Comparison of ENCODE assay signal across 14 cellular contexts in the genomic region with DNA sequence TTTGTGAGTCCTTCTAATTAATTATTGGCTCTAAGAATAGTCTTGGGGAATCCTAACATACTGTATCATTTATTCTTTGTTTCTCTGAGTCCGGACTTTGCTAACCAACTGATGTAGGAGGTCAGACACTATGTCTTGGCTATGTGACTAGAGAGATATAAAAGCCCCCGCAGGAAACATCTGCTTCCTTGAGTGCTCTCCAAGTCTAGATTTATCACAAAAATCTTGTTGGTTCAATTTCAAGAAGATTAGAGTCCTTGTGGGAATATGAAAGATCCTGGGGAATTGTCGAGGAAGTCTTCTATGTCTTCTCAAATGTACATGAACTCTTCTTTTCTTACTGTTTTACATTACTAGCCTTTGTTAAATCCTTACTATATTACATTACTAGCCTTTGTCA.
"Had no signal": no experiment of that assay in that cellular context is flagged by ENCODE, and none has a peak within 500 bp of the region (broad histone marks: within the 10 kb centered on the region; RNA-seq: fewer than 3 reads in every experiment).

No MANE protein-coding gene starts in this region.

- H3K4me1 ChIP-seq: adrenal gland, esophagus muscularis mucosa had no signal

- H3K4me3 ChIP-seq: adrenal gland, dorsolateral prefrontal cortex, esophagus muscularis mucosa, lung had no signal

- H3K27ac ChIP-seq: adrenal gland, dorsolateral prefrontal cortex, esophagus muscularis mucosa had no signal

- H3K9me3 ChIP-seq: adrenal gland, esophagus muscularis mucosa had no signal

- DNase-seq: activated B cell treated with CpG ODN at 0.5 μM for 24 hours; activated CD4-positive, alpha-beta T cell treated with anti-CD3 and anti-CD28 coated beads for 48 hours; activated CD8-positive, alpha-beta memory T cell treated with anti-CD3 and anti-CD28 coated beads, Interleukin-2, amount 50 U/mL, for 4 hours; activated CD8-positive, alpha-beta T cell treated with anti-CD3 and anti-CD28 coated beads for 36 hours; activated effector memory CD4-positive, alpha-beta T cell treated with anti-CD3 and anti-CD28 coated beads, Interleukin-2, amount 50 U/mL, for 16 hours; activated T-cell treated with anti-CD3 and anti-CD28 coated beads, Interleukin-2, amount 50 U/mL, for 48 hours; dorsolateral prefrontal cortex; stimulated activated CD4-positive, alpha-beta T cell treated with anti-CD3 and anti-CD28 coated beads, Interleukin-12 subunit alpha, Interleukin-12 subunit beta, amount 100 ng/mL, for 4 hours; stimulated activated CD4-positive, alpha-beta T cell treated with anti-CD3 and anti-CD28 coated beads, Interleukin-2, amount 100 ng/mL, for 24 hours; T-cell; T-helper 9 cell had no signal

- H3K36me3 ChIP-seq: adrenal gland, esophagus muscularis mucosa had no signal

- H3K27me3 ChIP-seq: adrenal gland, dorsolateral prefrontal cortex, esophagus muscularis mucosa had no signal
